ENCODE assay signal across 29 cellular contexts in genomic region chr14:81429028-81429427, GRCh38. TPM values are rescaled to one million over a fixed set of nuclear protein-coding genes. Genes with fewer than 3 reads are reported as not detected.
"Had no signal": no experiment of that assay in that cellular context is flagged by ENCODE, and none has a peak within 500 bp of the region (broad histone marks: within the 10 kb centered on the region; RNA-seq: fewer than 3 reads in every experiment).

No MANE protein-coding gene starts in this region.

- H3K36me3 Mint-ChIP-seq: activated naive CD4-positive, alpha-beta T cell treated with anti-CD3 and anti-CD28 coated beads, Interleukin-2, amount 10 ng/mL, durations not matched to agents 7 days and 5 days; activated naive CD4-positive, alpha-beta T cell treated with anti-CD3 and anti-CD28 coated beads, Interleukin-2, amount 50 U/mL, for 72 hours had no signal

- H3K4me3 ChIP-seq: adrenal gland, body of pancreas, esophagus muscularis mucosa, gastrocnemius medialis had no signal

- H3K27me3 ChIP-seq: body of pancreas, foreskin keratinocyte, gastrocnemius medialis had no signal

- H3K9me3 ChIP-seq: adrenal gland, body of pancreas, esophagus muscularis mucosa, gastrocnemius medialis had no signal

- H3K4me3 Mint-ChIP-seq: activated CD4-positive, alpha-beta memory T cell treated with anti-CD3 and anti-CD28 coated beads, Interleukin-2, amount 10 ng/mL, durations not matched to agents 7 days and 5 days; activated CD4-positive, alpha-beta T cell treated with anti-CD3 and anti-CD28 coated beads, Interleukin-2, amount 10 ng/mL, durations not matched to agents 7 days and 5 days; activated naive CD4-positive, alpha-beta T cell treated with anti-CD3 and anti-CD28 coated beads, Interleukin-2, amount 10 ng/mL, durations not matched to agents 7 days and 5 days; activated T-cell treated with anti-CD3 and anti-CD28 coated beads, Interleukin-2, amount 50 U/mL, for 24 hours; activated T-cell treated with anti-CD3 and anti-CD28 coated beads, Interleukin-2, amount 50 U/mL, for 72 hours; effector memory CD8-positive, alpha-beta T cell; T-helper 1 cell treated with Interleukin-12 subunit alpha and Interleukin-12 subunit beta and Interleukin-4 antibody, amounts not matched to agents 30 μg/mL and 1 μg/mL, for 36 hours; T-helper 2 cell treated with Interferon-gamma antibody and Interleukin-4, amounts not matched to agents 5 μg/mL and 100 μg/mL, for 36 hours had no signal

- H3K9me3 Mint-ChIP-seq: activated CD4-positive, alpha-beta memory T cell treated with anti-CD3 and anti-CD28 coated beads, Interleukin-2, amount 10 ng/mL, durations not matched to agents 7 days and 5 days; activated CD4-positive, alpha-beta T cell treated with anti-CD3 and anti-CD28 coated beads, Interleukin-2, amount 10 ng/mL, durations not matched to agents 7 days and 5 days; activated naive CD4-positive, alpha-beta T cell treated with anti-CD3 and anti-CD28 coated beads, Interleukin-2, amount 10 ng/mL, durations not matched to agents 7 days and 5 days; activated naive CD4-positive, alpha-beta T cell treated with anti-CD3 and anti-CD28 coated beads, Interleukin-2, amount 50 U/mL, for 72 hours; activated T-cell treated with anti-CD3 and anti-CD28 coated beads, Interleukin-2, amount 50 U/mL, for 24 hours; activated T-cell treated with anti-CD3 and anti-CD28 coated beads, Interleukin-2, amount 50 U/mL, for 72 hours; effector memory CD8-positive, alpha-beta T cell; T-helper 1 cell treated with Interleukin-12 subunit alpha and Interleukin-12 subunit beta and Interleukin-4 antibody, amounts not matched to agents 30 μg/mL and 1 μg/mL, for 36 hours; T-helper 2 cell treated with Interferon-gamma antibody and Interleukin-4, amounts not matched to agents 5 μg/mL and 100 μg/mL, for 36 hours had no signal

- H3K4me1 Mint-ChIP-seq: activated CD4-positive, alpha-beta memory T cell treated with anti-CD3 and anti-CD28 coated beads, Interleukin-2, amount 10 ng/mL, durations not matched to agents 7 days and 5 days; activated CD4-positive, alpha-beta T cell treated with anti-CD3 and anti-CD28 coated beads, Interleukin-2, amount 10 ng/mL, durations not matched to agents 7 days and 5 days; activated naive CD4-positive, alpha-beta T cell treated with anti-CD3 and anti-CD28 coated beads, Interleukin-2, amount 10 ng/mL, durations not matched to agents 7 days and 5 days had no signal

- H3K36me3 ChIP-seq: adrenal gland, esophagus muscularis mucosa, gastrocnemius medialis had no signal

- DNase-seq: activated CD4-positive, alpha-beta memory T cell treated with anti-CD3 and anti-CD28 coated beads, Interleukin-2, amount 10 ng/mL, durations not matched to agents 7 days and 5 days; activated CD4-positive, alpha-beta T cell treated with anti-CD3 and anti-CD28 coated beads for 1 hour; activated CD4-positive, alpha-beta T cell treated with anti-CD3 and anti-CD28 coated beads for 4 hours; activated CD4-positive, alpha-beta T cell treated with anti-CD3 and anti-CD28 coated beads, Interleukin-2, amount 10 ng/mL, durations not matched to agents 7 days and 5 days; activated CD4-positive, alpha-beta T cell treated with anti-CD3 and anti-CD28 coated beads, Interleukin-2, amount 50 U/mL, for 4 hours; activated CD8-positive, alpha-beta memory T cell treated with anti-CD3 and anti-CD28 coated beads, Interleukin-2, amount 50 U/mL, for 48 hours; activated gamma-delta T cell; activated naive CD4-positive, alpha-beta T cell; activated naive CD4-positive, alpha-beta T cell treated with anti-CD3 and anti-CD28 coated beads, Interleukin-2, amount 10 ng/mL, durations not matched to agents 7 days and 5 days; activated T-cell treated with anti-CD3 and anti-CD28 coated beads for 4 hours; activated T-cell treated with anti-CD3 and anti-CD28 coated beads, Interleukin-2, amount 50 U/mL, for 24 hours; activated T-cell treated with anti-CD3 and anti-CD28 coated beads, Interleukin-2, amount 50 U/mL, for 72 hours; adrenal gland; amygdala; aorta; body of pancreas; caudate nucleus; cortex of kidney; dermis blood vessel endothelial cell; effector CD4-positive, alpha-beta T cell; effector memory CD8-positive, alpha-beta T cell; foreskin keratinocyte; gastrocnemius medialis; T1000 had no signal

- H3K27ac Mint-ChIP-seq: activated CD4-positive, alpha-beta memory T cell treated with anti-CD3 and anti-CD28 coated beads, Interleukin-2, amount 10 ng/mL, durations not matched to agents 7 days and 5 days; activated CD4-positive, alpha-beta T cell treated with anti-CD3 and anti-CD28 coated beads, Interleukin-2, amount 10 ng/mL, durations not matched to agents 7 days and 5 days; activated naive CD4-positive, alpha-beta T cell treated with anti-CD3 and anti-CD28 coated beads, Interleukin-2, amount 10 ng/mL, durations not matched to agents 7 days and 5 days; activated naive CD4-positive, alpha-beta T cell treated with anti-CD3 and anti-CD28 coated beads, Interleukin-2, amount 50 U/mL, for 72 hours; activated T-cell treated with anti-CD3 and anti-CD28 coated beads, Interleukin-2, amount 50 U/mL, for 24 hours; activated T-cell treated with anti-CD3 and anti-CD28 coated beads, Interleukin-2, amount 50 U/mL, for 72 hours; effector memory CD8-positive, alpha-beta T cell; T-helper 1 cell treated with Interleukin-12 subunit alpha and Interleukin-12 subunit beta and Interleukin-4 antibody, amounts not matched to agents 30 μg/mL and 1 μg/mL, for 36 hours; T-helper 2 cell treated with Interferon-gamma antibody and Interleukin-4, amounts not matched to agents 5 μg/mL and 100 μg/mL, for 36 hours had no signal

- H3K27ac ChIP-seq: adrenal gland, body of pancreas, esophagus muscularis mucosa, foreskin keratinocyte had no signal

- ATAC-seq: activated T-cell treated with anti-CD3 and anti-CD28 coated beads, Interleukin-2, amount 50 U/mL, for 72 hours; body of pancreas; effector memory CD8-positive, alpha-beta T cell; foreskin keratinocyte; gastrocnemius medialis had no signal

RNA-seq across cellular contexts. Expression of gene STON2, which starts 28.9 kb away (rescaled TPM):
- total RNA-seq: chondrocyte had no signal
